Comparison of ENCODE assay signal across 32 cellular contexts in genomic region chr16:15583526-15583925, GRCh38.
"Had no signal": no experiment of that assay in that cellular context is flagged by ENCODE, and none has a peak within 500 bp of the region (broad histone marks: within the 10 kb centered on the region; RNA-seq: fewer than 3 reads in every experiment).

No MANE protein-coding gene starts in this region.

- ATAC-seq: activated naive CD4-positive, alpha-beta T cell treated with anti-CD3 and anti-CD28 coated beads, Interleukin-2, amount 50 U/mL, for 72 hours; activated T-cell treated with anti-CD3 and anti-CD28 coated beads, Interleukin-2, amount 50 U/mL, for 72 hours; effector memory CD8-positive, alpha-beta T cell; foreskin keratinocyte; gastrocnemius medialis; heart left ventricle; WTC11 had no signal

- H3K4me1 ChIP-seq: ascending aorta, breast epithelium, foreskin keratinocyte, gastrocnemius medialis had no signal

- DNase-seq: activated CD4-positive, alpha-beta memory T cell treated with anti-CD3 and anti-CD28 coated beads, Interleukin-2, amount 10 ng/mL, durations not matched to agents 7 days and 5 days; activated CD4-positive, alpha-beta T cell treated with anti-CD3 and anti-CD28 coated beads for 1 hour; activated CD4-positive, alpha-beta T cell treated with anti-CD3 and anti-CD28 coated beads for 4 hours; activated CD4-positive, alpha-beta T cell treated with anti-CD3 and anti-CD28 coated beads, Interleukin-2, amount 10 ng/mL, durations not matched to agents 7 days and 5 days; activated CD4-positive, alpha-beta T cell treated with anti-CD3 and anti-CD28 coated beads, Interleukin-2, amount 50 U/mL, for 4 hours; activated CD8-positive, alpha-beta memory T cell treated with anti-CD3 and anti-CD28 coated beads, Interleukin-2, amount 50 U/mL, for 48 hours; activated gamma-delta T cell; activated naive CD4-positive, alpha-beta T cell; activated naive CD4-positive, alpha-beta T cell treated with anti-CD3 and anti-CD28 coated beads, Interleukin-2, amount 10 ng/mL, durations not matched to agents 7 days and 5 days; activated naive CD8-positive, alpha-beta T cell treated with anti-CD3 and anti-CD28 coated beads, Interleukin-2, amount 10 ng/mL, durations not matched to agents 7 days and 5 days; activated T-cell treated with anti-CD3 and anti-CD28 coated beads for 4 hours; activated T-cell treated with anti-CD3 and anti-CD28 coated beads, Interleukin-2, amount 50 U/mL, for 24 hours; activated T-cell treated with anti-CD3 and anti-CD28 coated beads, Interleukin-2, amount 50 U/mL, for 72 hours; central memory CD4-positive, alpha-beta T cell; cerebellar nuclear complex; dermis blood vessel endothelial cell; effector CD4-positive, alpha-beta T cell; effector memory CD8-positive, alpha-beta T cell; erythroblast; foreskin keratinocyte; gastrocnemius medialis; glutamatergic neuron; heart left ventricle; T-helper 2 cell had no signal

- H3K4me3 ChIP-seq: ascending aorta, breast epithelium, cardiac muscle cell, coronary artery, esophagus muscularis mucosa, gastrocnemius medialis, heart left ventricle had no signal

- H3K36me3 ChIP-seq: breast epithelium, cardiac muscle cell had no signal

- H3K27me3 ChIP-seq: ascending aorta, breast epithelium, cardiac muscle cell, esophagus muscularis mucosa, foreskin keratinocyte, gastrocnemius medialis, heart left ventricle had no signal

- H3K27ac ChIP-seq: ascending aorta, breast epithelium, cardiac muscle cell, coronary artery, esophagus muscularis mucosa, foreskin keratinocyte, gastrocnemius medialis, heart left ventricle, VCaP had no signal
